1 cellular context compared by ENCODE assay signal in genomic region chr1:234772345-234773147, GRCh38.
TF ChIP-seq lines count a peak whose summit lies in the region.

No MANE protein-coding gene starts in this region.

TF ChIP-seq in HepG2, 621 proteins besides CTCF, POLR2A, EP300 and RAD21 (continued from another document and continues in another):
- TF ChIP-seq ZNF414 (CRISPR knock-in tag; IDR thresholded peaks at IDR 0.05): no peak
- peak; percentile 64; the same call in 1 of the 2 replicates for TF ChIP-seq HNF1B (CRISPR knock-in tag; IDR thresholded peaks at IDR 0.05)
- TF ChIP-seq RNF2 (conservative IDR thresholded peaks at IDR 0.05; ENCODE audit: low read depth): 0 out of 2 replicates have a peak, but pooled peaks have one; percentile 31
- TF ChIP-seq CBX5 (CRISPR knock-in tag; IDR thresholded peaks at IDR 0.05; ENCODE audit: borderline replicate concordance): peak; percentile 72; the same call in 1 of the 2 replicates
- TF ChIP-seq ZBTB38 (CRISPR knock-in tag; IDR thresholded peaks at IDR 0.05): peak; percentile 95
- TF ChIP-seq ZKSCAN8 (CRISPR knock-in tag; IDR thresholded peaks at IDR 0.05; ENCODE audit: borderline replicate concordance): peak; percentile 63; the same call in 1 of the 2 replicates
- peak; percentile 71 for TF ChIP-seq PAXIP1 (CRISPR knock-in tag; conservative IDR thresholded peaks at IDR 0.05)
- TF ChIP-seq HDAC2 (CRISPR knock-in tag; IDR thresholded peaks at IDR 0.05): no peak
- no peak for TF ChIP-seq SOX13 (IDR thresholded peaks at IDR 0.05)
- TF ChIP-seq SOX13 (CRISPR knock-in tag; conservative IDR thresholded peaks at IDR 0.05 in 1 of 2, IDR thresholded peaks at IDR 0.05 in 1 of 2): peak in 1 of 2 experiments; percentile 71; a peak in 2 of 4 replicates
- TF ChIP-seq POGZ (CRISPR knock-in tag; IDR thresholded peaks at IDR 0.05): peak; percentile 46; the same call in 1 of the 2 replicates
- TF ChIP-seq HINFP (CRISPR knock-in tag; IDR thresholded peaks at IDR 0.05; ENCODE audit: low read depth): no peak
- peak; percentile 74; the same call in 1 of the 2 replicates for TF ChIP-seq FOXA3 (CRISPR knock-in tag; IDR thresholded peaks at IDR 0.05)
- TF ChIP-seq HOXA7 (CRISPR knock-in tag; IDR thresholded peaks at IDR 0.05): no peak
- TF ChIP-seq ZNF451 (CRISPR knock-in tag; IDR thresholded peaks at IDR 0.05): no peak
- TF ChIP-seq SMYD3 (CRISPR knock-in tag; IDR thresholded peaks at IDR 0.05): peak; percentile 16; the same call in 1 of the 2 replicates
- TF ChIP-seq KLF13 (CRISPR knock-in tag; IDR thresholded peaks at IDR 0.05): no peak
- TF ChIP-seq E2F5 (CRISPR knock-in tag; conservative IDR thresholded peaks at IDR 0.05): no peak
- no peak for TF ChIP-seq MTF2 (CRISPR knock-in tag; IDR thresholded peaks at IDR 0.05; ENCODE audit: borderline replicate concordance)
- peak; percentile 72; the same call in 1 of the 2 replicates for TF ChIP-seq ERF (CRISPR knock-in tag; IDR thresholded peaks at IDR 0.05)
- TF ChIP-seq HNRNPH1 (optimal IDR thresholded peaks at IDR 0.05; ENCODE audit: low read depth, low read length): no peak
- TF ChIP-seq BCL6 (CRISPR knock-in tag; IDR thresholded peaks at IDR 0.05): no peak
- peak; percentile 38; the same call in 1 of the 2 replicates for TF ChIP-seq MAFF (IDR thresholded peaks at IDR 0.05; ENCODE audit: low read depth, low read length)
- TF ChIP-seq ZFP82 (CRISPR knock-in tag; IDR thresholded peaks at IDR 0.05; ENCODE audit: borderline replicate concordance): no peak
- TF ChIP-seq ARID5B (CRISPR knock-in tag; IDR thresholded peaks at IDR 0.05): peak; percentile 91
- TF ChIP-seq ZNF329 (CRISPR knock-in tag; IDR thresholded peaks at IDR 0.05; ENCODE audit: low read depth): no peak
- peak in 1 of 2 experiments; percentile 18; a peak in 1 of 4 replicates for TF ChIP-seq HMGXB4 (CRISPR knock-in tag; IDR thresholded peaks at IDR 0.05; ENCODE audit: borderline replicate concordance in 1 of 2, low read depth in 1 of 2)
- peak; percentile 67; the same call in 1 of the 2 replicates for TF ChIP-seq MYNN (CRISPR knock-in tag; IDR thresholded peaks at IDR 0.05; ENCODE audit: low read depth)
- peak; percentile 54 for TF ChIP-seq CCAR2 (optimal IDR thresholded peaks at IDR 0.05; ENCODE audit: low read depth, low read length)
- TF ChIP-seq ZNF431 (CRISPR knock-in tag; IDR thresholded peaks at IDR 0.05; ENCODE audit: borderline replicate concordance, low read depth): no peak
- TF ChIP-seq JUN (CRISPR knock-in tag; IDR thresholded peaks at IDR 0.05): 0 out of 2 replicates have a peak, but pooled peaks have one; percentile 46
- no peak for TF ChIP-seq ZNF496 (CRISPR knock-in tag; IDR thresholded peaks at IDR 0.05; ENCODE audit: insufficient replicate concordance)
- TF ChIP-seq NCOA2 (CRISPR knock-in tag; IDR thresholded peaks at IDR 0.05): peak; percentile 90
- TF ChIP-seq RERE (CRISPR knock-in tag; IDR thresholded peaks at IDR 0.05; ENCODE audit: low read depth): no peak
- TF ChIP-seq PREB (CRISPR knock-in tag; IDR thresholded peaks at IDR 0.05): no peak
- no peak for TF ChIP-seq NBN (conservative IDR thresholded peaks at IDR 0.05)
- no peak for TF ChIP-seq SALL2 (CRISPR knock-in tag; IDR thresholded peaks at IDR 0.05)
